18 cellular contexts compared by ENCODE assay signal in the genomic region with DNA sequence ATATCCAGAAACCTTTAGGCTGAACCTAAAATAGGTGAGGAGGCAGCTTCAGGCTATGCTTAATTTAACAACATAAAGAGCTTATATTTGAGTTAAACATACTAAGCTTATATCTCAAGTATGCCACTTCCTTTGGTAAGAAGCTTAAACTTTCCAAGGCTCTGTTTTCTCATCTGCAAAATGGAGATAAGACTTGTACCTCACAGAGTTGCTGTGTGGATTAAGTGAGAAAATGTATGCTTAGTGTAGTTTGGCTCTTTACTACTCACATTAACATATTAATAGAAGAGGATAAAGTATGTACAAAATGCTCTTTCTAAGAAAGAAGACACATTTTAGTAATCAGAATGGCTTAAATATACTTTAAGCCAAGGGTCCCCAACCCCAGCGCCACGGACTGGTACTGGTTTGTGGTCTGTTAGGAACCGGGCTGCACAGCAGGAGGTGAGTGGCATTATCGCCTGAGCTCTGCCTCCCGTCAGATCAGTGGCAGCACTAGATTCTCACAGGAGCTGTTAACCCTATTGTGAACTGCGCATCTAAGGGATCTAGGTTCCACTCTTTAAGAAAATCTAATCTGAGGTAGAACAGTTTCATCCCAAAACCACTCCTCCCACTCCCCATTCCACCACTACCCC.
A peak's percentile ranks its signal among the peaks of the same experiment; 100 is the strongest.
DNase-seq lines count a peak whose midpoint lies in the region; ATAC-seq and TF ChIP-seq lines count a peak whose summit lies in the region.
"Had no signal": no experiment of that assay in that cellular context is flagged by ENCODE, and none has a peak within 500 bp of the region (broad histone marks: within the 10 kb centered on the region; RNA-seq: fewer than 3 reads in every experiment).

No MANE protein-coding gene starts in this region.

- H3K9me3 Mint-ChIP-seq in WTC11: no peaks in the 10 kb centered on the region

- H3K27me3 Mint-ChIP-seq in WTC11 (ENCODE audit: low read depth): no peaks in the 10 kb centered on the region

- no peak for TF ChIP-seq POLR2A in lower leg skin (IDR thresholded peaks at IDR 0.05)

- H3K4me1 ChIP-seq in HEK293 (ENCODE audit: control insufficient read depth, insufficient read depth, low read length): peaks cover 21% of the 10 kb centered on the region

- intact Hi-C loops in lower leg skin (cut with DNase I; ENCODE audit: low total_unique reads): no loop called here

- no peaks in the 10 kb centered on the region for H3K36me3 ChIP-seq in HEK293 (ENCODE audit: control insufficient read depth in 2 of 2, insufficient read depth in 1 of 2, low read length in 2 of 2)
- H3K36me3 ChIP-seq: MG63 had no signal

- WGBS in lower leg skin, 2 donors: 89 to 93% methylated on average over 6 of the region's 6 CpGs

- H3K36me3 Mint-ChIP-seq in WTC11: peaks cover 3% of the 10 kb centered on the region

- H3K9me3 ChIP-seq in HEK293 (ENCODE audit: control insufficient read depth, insufficient read depth, low read depth, low read length): no peaks in the 10 kb centered on the region
- H3K9me3 ChIP-seq: MG63, SK-N-SH had no signal

- no peak overlapping the region for H3K27ac Mint-ChIP-seq in WTC11

- TF ChIP-seq CTCF in HEK293 (tag by site-specific recombination; IDR thresholded peaks at IDR 0.05) (no peak), WTC11 (IDR thresholded peaks at IDR 0.05) (no peak), lower leg skin (IDR thresholded peaks at IDR 0.05) (no peak)

- ATAC-seq in WTC11: peak; percentile 65
- ATAC-seq in HG03280 (IDR thresholded peaks at IDR 0.05; ENCODE audit: unreplicated experiment): no peak
- ATAC-seq: GM12878 had no signal

- no peak overlapping the region for H3K4me3 ChIP-seq in HEK293 (ENCODE audit: low read depth, low read length)
- no peak overlapping the region for H3K4me3 ChIP-seq in lower leg skin (ENCODE audit: low read depth, poor library complexity, severe bottlenecking)
- H3K4me3 ChIP-seq: GM12878, MG63 had no signal

- no peak overlapping the region for H3K27ac ChIP-seq in HEK293 (ENCODE audit: extremely low read depth, low read depth, low read length)

- peaks cover 21% of the 10 kb centered on the region for H3K4me1 Mint-ChIP-seq in WTC11

- CTCF ChIA-PET in HEK293 (lab: Yijun Ruan, JAX): no interaction called here
- CTCF ChIA-PET in WTC11 (lab: Charles Lee): no interaction called here

- POLR2A ChIA-PET in HEK293 (lab: Yijun Ruan, JAX) (no interaction called here), WTC11 (lab: Charles Lee) (no interaction called here)

- peak overlapping the region; percentile 24; the same call in 1 of the 2 replicates for H3K4me3 Mint-ChIP-seq in WTC11

- peak; percentile 55 for DNase-seq in OCI-M2 (lab: John Stamatoyannopoulos, UW; ENCODE audit: unreplicated experiment)
- DNase-seq in WTC11 (ENCODE audit: low spot score): peak; percentile 30
- DNase-seq in activated naive CD4-positive, alpha-beta T cell treated with Interleukin-2 at 50 U/mL for 16 hours: no peak
- DNase-seq in lower leg skin (ENCODE audit: low spot score in 2 of 2): no peak
- DNase-seq in NCI-H2081 treated with DMSO at 0.1 percent for 48 hours (lab: John Stamatoyannopoulos, UW): no peak
- DNase-seq: COR-L47; HCEC 1CT; Kasumi-1; MG63; NCI-H1048; NCI-H1436; NCI-H1930; NK-92 treated with Interleukin-12 subunit alpha and Interleukin-12 subunit beta, amount 100 ng/mL, for 24 hours; SHP77; SK-N-SH had no signal

TF ChIP-seq in HEK293, 187 proteins besides CTCF, POLR2A, EP300 and RAD21 (continues in another document):
- TF ChIP-seq GLIS1 (tag by site-specific recombination; IDR thresholded peaks at IDR 0.05) (peak; percentile 18; the same call in 1 of the 2 replicates), SP3 (tag by site-specific recombination; IDR thresholded peaks at IDR 0.05) (no peak), SCRT1 (tag by site-specific recombination; IDR thresholded peaks at IDR 0.05; ENCODE audit: borderline replicate concordance) (no peak), ZNF202 (tag by site-specific recombination; IDR thresholded peaks at IDR 0.05; ENCODE audit: borderline replicate concordance) (no peak), ZNF549 (tag by site-specific recombination; IDR thresholded peaks at IDR 0.05) (peak; percentile 74; the same call in 1 of the 2 replicates)
- TF ChIP-seq, protein P1, sequence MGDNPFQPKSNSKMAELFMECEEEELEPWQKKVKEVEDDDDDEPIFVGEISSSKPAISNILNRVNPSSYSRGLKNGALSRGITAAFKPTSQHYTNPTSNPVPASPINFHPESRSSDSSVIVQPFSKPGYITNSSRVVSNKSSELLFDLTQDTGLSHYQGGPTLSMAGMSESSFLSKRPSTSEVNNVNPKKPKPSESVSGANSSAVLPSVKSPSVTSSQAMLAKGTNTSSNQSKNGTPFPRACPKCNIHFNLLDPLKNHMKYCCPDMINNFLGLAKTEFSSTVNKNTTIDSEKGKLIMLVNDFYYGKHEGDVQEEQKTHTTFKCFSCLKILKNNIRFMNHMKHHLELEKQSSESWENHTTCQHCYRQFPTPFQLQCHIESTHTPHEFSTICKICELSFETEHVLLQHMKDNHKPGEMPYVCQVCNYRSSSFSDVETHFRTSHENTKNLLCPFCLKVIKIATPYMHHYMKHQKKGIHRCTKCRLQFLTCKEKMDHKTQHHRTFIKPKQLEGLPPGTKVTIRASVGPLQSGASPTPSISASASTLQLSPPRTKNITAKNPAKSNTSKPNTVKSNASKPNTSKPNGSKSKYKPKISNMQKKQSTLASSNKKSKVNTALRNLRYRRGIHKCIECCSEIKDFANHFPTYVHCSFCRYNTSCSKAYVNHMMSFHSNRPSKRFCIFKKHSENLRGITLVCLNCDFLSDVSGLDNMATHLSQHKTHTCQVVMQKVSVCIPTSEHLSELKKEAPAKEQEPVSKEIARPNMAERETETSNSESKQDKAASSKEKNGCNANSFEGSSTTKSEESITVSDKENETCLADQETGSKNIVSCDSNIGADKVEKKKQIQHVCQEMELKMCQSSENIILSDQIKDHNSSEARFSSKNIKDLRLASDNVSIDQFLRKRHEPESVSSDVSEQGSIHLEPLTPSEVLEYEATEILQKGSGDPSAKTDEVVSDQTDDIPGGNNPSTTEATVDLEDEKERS (tag by site-specific recombination; IDR thresholded peaks at IDR 0.05): no peak

TF ChIP-seq in WTC11, 78 proteins besides CTCF, POLR2A, EP300 and RAD21:
- TF ChIP-seq, protein P2, sequence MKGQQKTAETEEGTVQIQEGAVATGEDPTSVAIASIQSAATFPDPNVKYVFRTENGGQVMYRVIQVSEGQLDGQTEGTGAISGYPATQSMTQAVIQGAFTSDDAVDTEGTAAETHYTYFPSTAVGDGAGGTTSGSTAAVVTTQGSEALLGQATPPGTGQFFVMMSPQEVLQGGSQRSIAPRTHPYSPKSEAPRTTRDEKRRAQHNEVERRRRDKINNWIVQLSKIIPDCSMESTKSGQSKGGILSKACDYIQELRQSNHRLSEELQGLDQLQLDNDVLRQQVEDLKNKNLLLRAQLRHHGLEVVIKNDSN (CRISPR knock-in tag; IDR thresholded peaks at IDR 0.05): no peak
- TF ChIP-seq, protein P3, sequence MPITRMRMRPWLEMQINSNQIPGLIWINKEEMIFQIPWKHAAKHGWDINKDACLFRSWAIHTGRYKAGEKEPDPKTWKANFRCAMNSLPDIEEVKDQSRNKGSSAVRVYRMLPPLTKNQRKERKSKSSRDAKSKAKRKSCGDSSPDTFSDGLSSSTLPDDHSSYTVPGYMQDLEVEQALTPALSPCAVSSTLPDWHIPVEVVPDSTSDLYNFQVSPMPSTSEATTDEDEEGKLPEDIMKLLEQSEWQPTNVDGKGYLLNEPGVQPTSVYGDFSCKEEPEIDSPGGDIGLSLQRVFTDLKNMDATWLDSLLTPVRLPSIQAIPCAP (CRISPR knock-in tag; IDR thresholded peaks at IDR 0.05): no peak
- TF ChIP-seq, protein P4, sequence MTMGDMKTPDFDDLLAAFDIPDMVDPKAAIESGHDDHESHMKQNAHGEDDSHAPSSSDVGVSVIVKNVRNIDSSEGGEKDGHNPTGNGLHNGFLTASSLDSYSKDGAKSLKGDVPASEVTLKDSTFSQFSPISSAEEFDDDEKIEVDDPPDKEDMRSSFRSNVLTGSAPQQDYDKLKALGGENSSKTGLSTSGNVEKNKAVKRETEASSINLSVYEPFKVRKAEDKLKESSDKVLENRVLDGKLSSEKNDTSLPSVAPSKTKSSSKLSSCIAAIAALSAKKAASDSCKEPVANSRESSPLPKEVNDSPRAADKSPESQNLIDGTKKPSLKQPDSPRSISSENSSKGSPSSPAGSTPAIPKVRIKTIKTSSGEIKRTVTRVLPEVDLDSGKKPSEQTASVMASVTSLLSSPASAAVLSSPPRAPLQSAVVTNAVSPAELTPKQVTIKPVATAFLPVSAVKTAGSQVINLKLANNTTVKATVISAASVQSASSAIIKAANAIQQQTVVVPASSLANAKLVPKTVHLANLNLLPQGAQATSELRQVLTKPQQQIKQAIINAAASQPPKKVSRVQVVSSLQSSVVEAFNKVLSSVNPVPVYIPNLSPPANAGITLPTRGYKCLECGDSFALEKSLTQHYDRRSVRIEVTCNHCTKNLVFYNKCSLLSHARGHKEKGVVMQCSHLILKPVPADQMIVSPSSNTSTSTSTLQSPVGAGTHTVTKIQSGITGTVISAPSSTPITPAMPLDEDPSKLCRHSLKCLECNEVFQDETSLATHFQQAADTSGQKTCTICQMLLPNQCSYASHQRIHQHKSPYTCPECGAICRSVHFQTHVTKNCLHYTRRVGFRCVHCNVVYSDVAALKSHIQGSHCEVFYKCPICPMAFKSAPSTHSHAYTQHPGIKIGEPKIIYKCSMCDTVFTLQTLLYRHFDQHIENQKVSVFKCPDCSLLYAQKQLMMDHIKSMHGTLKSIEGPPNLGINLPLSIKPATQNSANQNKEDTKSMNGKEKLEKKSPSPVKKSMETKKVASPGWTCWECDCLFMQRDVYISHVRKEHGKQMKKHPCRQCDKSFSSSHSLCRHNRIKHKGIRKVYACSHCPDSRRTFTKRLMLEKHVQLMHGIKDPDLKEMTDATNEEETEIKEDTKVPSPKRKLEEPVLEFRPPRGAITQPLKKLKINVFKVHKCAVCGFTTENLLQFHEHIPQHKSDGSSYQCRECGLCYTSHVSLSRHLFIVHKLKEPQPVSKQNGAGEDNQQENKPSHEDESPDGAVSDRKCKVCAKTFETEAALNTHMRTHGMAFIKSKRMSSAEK (CRISPR knock-in tag; IDR thresholded peaks at IDR 0.05; ENCODE audit: borderline replicate concordance): no peak
- TF ChIP-seq ZNF121 (CRISPR knock-in tag; IDR thresholded peaks at IDR 0.05): no peak
- TF ChIP-seq, protein P5, sequence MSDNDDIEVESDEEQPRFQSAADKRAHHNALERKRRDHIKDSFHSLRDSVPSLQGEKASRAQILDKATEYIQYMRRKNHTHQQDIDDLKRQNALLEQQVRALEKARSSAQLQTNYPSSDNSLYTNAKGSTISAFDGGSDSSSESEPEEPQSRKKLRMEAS (CRISPR knock-in tag; IDR thresholded peaks at IDR 0.05): no peak
- no peak for TF ChIP-seq JAZF1 (CRISPR knock-in tag; IDR thresholded peaks at IDR 0.05)

Comparison
In these comparisons a context has a peak if more than half of its experiments do, and no peak if none do; other contexts are left out.
1. DNase-seq: peak in OCI-M2 (single experiment) and WTC11 (single experiment); none in activated naive CD4-positive, alpha-beta T cell treated with Interleukin-2 at 50 U/mL for 16 hours (single experiment), lower leg skin (0 of 2) and NCI-H2081 treated with DMSO at 0.1 percent for 48 hours (single experiment).